19 cellular contexts compared by ENCODE assay signal in genomic region chr13:36339600-36340155, GRCh38. TPM values are rescaled to one million over a fixed set of nuclear protein-coding genes. Genes with fewer than 3 reads are reported as not detected.
"Had no signal": no experiment of that assay in that cellular context is flagged by ENCODE, and none has a peak within 500 bp of the region (broad histone marks: within the 10 kb centered on the region; RNA-seq: fewer than 3 reads in every experiment).

No MANE protein-coding gene starts in this region.

- H3K36me3 ChIP-seq: pancreas had no signal

- H3K27ac Mint-ChIP-seq: natural killer cell treated with Interleukin-12 subunit alpha and Interleukin-12 subunit beta and Interleukin-15 and Interleukin-18, amount 100 ng/mL, for 72 hours; progenitor cell of endocrine pancreas; type B pancreatic cell had no signal

- H3K27me3 Mint-ChIP-seq: natural killer cell treated with Interleukin-12 subunit alpha and Interleukin-12 subunit beta and Interleukin-15 and Interleukin-18, amount 100 ng/mL, for 72 hours; type B pancreatic cell had no signal

- H3K27me3 ChIP-seq: dorsolateral prefrontal cortex, esophagus muscularis mucosa, gastroesophageal sphincter, pancreas had no signal

- DNase-seq: dorsolateral prefrontal cortex; effector memory CD4-positive, alpha-beta T cell; midbrain; occipital lobe; pancreas; right cardiac atrium; stimulated activated CD4-positive, alpha-beta T cell treated with anti-CD3 and anti-CD28 coated beads, Interleukin-2, amount 100 ng/mL, for 48 hours; stimulated activated naive CD4-positive, alpha-beta T cell treated with Interleukin-2 at 50 U/mL for 16 hours had no signal

- H3K4me3 Mint-ChIP-seq: natural killer cell treated with Interleukin-12 subunit alpha and Interleukin-12 subunit beta and Interleukin-15 and Interleukin-18, amount 100 ng/mL, for 72 hours; type B pancreatic cell had no signal

- FAIRE-seq: endometrium, pancreas, urothelium cell line had no signal

- H3K9me3 ChIP-seq: esophagus muscularis mucosa, gastroesophageal sphincter, pancreas had no signal

- H3K27ac ChIP-seq: coronary artery, dorsolateral prefrontal cortex, epithelial cell of prostate, esophagus muscularis mucosa, gastroesophageal sphincter, pancreas had no signal

- H3K36me3 Mint-ChIP-seq: natural killer cell treated with Interleukin-12 subunit alpha and Interleukin-12 subunit beta and Interleukin-15 and Interleukin-18, amount 100 ng/mL, for 72 hours had no signal

- ATAC-seq: gastroesophageal sphincter; natural killer cell treated with Interleukin-12 subunit alpha and Interleukin-12 subunit beta and Interleukin-15 and Interleukin-18, amount 100 ng/mL, for 72 hours; pancreas; right cardiac atrium had no signal

- H3K4me3 ChIP-seq: coronary artery, dorsolateral prefrontal cortex, esophagus muscularis mucosa, gastroesophageal sphincter, pancreas, smooth muscle cell had no signal

- H3K9me3 Mint-ChIP-seq: natural killer cell treated with Interleukin-12 subunit alpha and Interleukin-12 subunit beta and Interleukin-15 and Interleukin-18, amount 100 ng/mL, for 72 hours; type B pancreatic cell had no signal

- H3K4me2 ChIP-seq: smooth muscle cell had no signal

RNA-seq across cellular contexts. Expression of gene CCDC169, which starts 42.1 kb away (rescaled TPM):
- total RNA-seq: natural killer cell treated with Interleukin-12 subunit alpha and Interleukin-12 subunit beta and Interleukin-15 and Interleukin-18, amount 100 ng/mL, for 72 hours had no signal
- polyA plus RNA-seq: liver had no signal
